ENCODE assay signal across 8 cellular contexts in genomic region chr19:16062789-16063188, GRCh38. TPM values are rescaled to one million over a fixed set of nuclear protein-coding genes. Genes with fewer than 3 reads are reported as not detected.
DNase-seq lines count a peak whose midpoint lies in the region; ATAC-seq, FAIRE-seq and TF ChIP-seq lines count a peak whose summit lies in the region.

No MANE protein-coding gene starts in this region.

- ATAC-seq in T-cell (replicated peaks in 1 of 4) (peak; percentile 41 to 74 (median 49)), HG03439 (IDR thresholded peaks at IDR 0.05; ENCODE audit: unreplicated experiment) (no peak), HG03432 (IDR thresholded peaks at IDR 0.05; ENCODE audit: unreplicated experiment) (no peak)

- intact Hi-C loops in kidney (cut with DNase I): no loop called here

- no peak overlapping the region for H3K27ac Mint-ChIP-seq in T-cell

- peaks cover 3% of the 10 kb centered on the region in 2 donors for H3K27me3 Mint-ChIP-seq in T-cell

- CTCF ChIA-PET in BJ (lab: Yijun Ruan, JAX) (interaction anchor here (0.7 to 5.3 kb wide), 10 partner anchors 10 to 123 kb away, joined by 3 to 48 read pairs (median 3); partner anchors contain the start of gene TPM4), HEK293 (lab: Yijun Ruan, JAX) (interaction anchor here (0.6 to 5.8 kb wide), 19 partner anchors 10 to 898 kb away, joined by 3 to 44 read pairs (median 4); partner anchors contain the start of genes FAM32A and TPM4), T-cell (lab: Charles Lee) (interaction anchor here (0.6 to 1.8 kb wide), 10 partner anchors 11 to 354 kb away, joined by 3 to 15 read pairs (median 4); partner anchors contain the start of gene TPM4 (in 1 of the 2))

- H3K36me3 ChIP-seq in BJ (ENCODE audit: control insufficient read depth, insufficient read depth, low read length) (no peaks in the 10 kb centered on the region), HEK293 (ENCODE audit: control insufficient read depth in 2 of 2, insufficient read depth in 1 of 2, low read length in 2 of 2) (no peaks in the 10 kb centered on the region), kidney (ENCODE audit: control insufficient read depth in 1 of 2, insufficient read depth in 2 of 2, low read length in 2 of 2) (no peaks in the 10 kb centered on the region)

- no peak overlapping the region for H3K4me3 Mint-ChIP-seq in T-cell

- TF ChIP-seq CTCF in BJ (IDR thresholded peaks at IDR 0.05; ENCODE audit: insufficient read depth, low read depth, low read length) (peak; percentile 94), HEK293 (tag by site-specific recombination; IDR thresholded peaks at IDR 0.05) (peak; percentile 40; the same call in 1 of the 2 replicates), kidney (IDR thresholded peaks at IDR 0.05; ENCODE audit: borderline replicate concordance, extremely low read depth, insufficient read depth) (peak; percentile 61)

- no peak overlapping the region for H3K9ac ChIP-seq in kidney (ENCODE audit: low read length in 2 of 2)

- DNase-seq in BJ (ENCODE audit: low read depth) (no peak), T-cell (peak in 32 of 34 experiments; percentile 24 to 74 (median 62)), amniotic epithelial cell (ENCODE audit: low read depth) (peak; percentile 34), kidney (no peak)
- DNase-seq in stimulated activated CD8-positive, alpha-beta memory T cell treated with anti-CD3 and anti-CD28 coated beads, Interleukin-15, amount 100 ng/mL, for 1 hour (ENCODE audit: low read depth): peak; percentile 43

- POLR2A ChIA-PET in BJ (lab: Charles Lee): interaction anchor here (0.5 kb wide), 1 partner anchor 21 kb away, joined by 4 read pairs; no protein-coding TSS in a partner anchor
- POLR2A ChIA-PET in HEK293 (lab: Yijun Ruan, JAX): no interaction called here
- POLR2A ChIA-PET in T-cell (lab: Charles Lee): no interaction called here

- no peak overlapping the region for H3K27ac ChIP-seq in HEK293 (ENCODE audit: extremely low read depth, low read depth, low read length)
- H3K27ac ChIP-seq in kidney (ENCODE audit: low read depth in 2 of 2, low read length in 2 of 2): no peak overlapping the region

- no peak for FAIRE-seq in kidney (lab: Jason Lieb, UNC)

- H3K4me1 ChIP-seq in HEK293 (ENCODE audit: control insufficient read depth, insufficient read depth, low read length) (no peaks in the 10 kb centered on the region), kidney (ENCODE audit: control insufficient read depth in 1 of 2, insufficient read depth in 1 of 2, low read depth in 1 of 2, low read length in 2 of 2) (no peaks in the 10 kb centered on the region)

- H3K9me3 ChIP-seq in HEK293 (ENCODE audit: control insufficient read depth, insufficient read depth, low read depth, low read length): no peaks in the 10 kb centered on the region
- peaks cover 0 to 9% of the 10 kb centered on the region in 2 donors for H3K9me3 ChIP-seq in kidney (ENCODE audit: control insufficient read depth in 1 of 2, low read length in 2 of 2)

- no peaks in the 10 kb centered on the region for H3K9me3 Mint-ChIP-seq in T-cell

- H3K4me1 Mint-ChIP-seq in T-cell: peaks cover 16 to 32% (median 18%) of the 10 kb centered on the region in 3 donors

- no peaks in the 10 kb centered on the region for H3K27me3 ChIP-seq in BJ (ENCODE audit: control insufficient read depth, insufficient read depth, low read length)

- H3K36me3 Mint-ChIP-seq in T-cell: no peaks in the 10 kb centered on the region

- H3K4me3 ChIP-seq in BJ (ENCODE audit: low read depth, low read length) (no peak overlapping the region), HEK293 (ENCODE audit: low read depth, low read length) (no peak overlapping the region), kidney (ENCODE audit: low read length in 2 of 2) (no peak overlapping the region)

TF ChIP-seq in HEK293, 187 proteins besides CTCF, POLR2A, EP300 and RAD21:
- TF ChIP-seq SP7 (tag by site-specific recombination; IDR thresholded peaks at IDR 0.05) (no peak), ZNF629 (tag by site-specific recombination; IDR thresholded peaks at IDR 0.05) (no peak), ZNF610 (tag by site-specific recombination; IDR thresholded peaks at IDR 0.05; ENCODE audit: borderline replicate concordance) (peak; percentile 25; the same call in 1 of the 2 replicates), ZNF37A (tag by site-specific recombination; IDR thresholded peaks at IDR 0.05) (peak; percentile 100), WT1 (tag by site-specific recombination; IDR thresholded peaks at IDR 0.05) (no peak), ZNF560 (tag by site-specific recombination; IDR thresholded peaks at IDR 0.05; ENCODE audit: borderline replicate concordance) (no peak)

RNA-seq across cellular contexts. Expression of gene TPM4, which starts 13.5 kb away (rescaled TPM):
- polyA plus RNA-seq in BJ (2011; rRNA removed) (942 and 1,247 TPM in 2 replicates), kidney (ENCODE audit: insufficient read depth, low read depth, low replicate concordance) (132 TPM)
- polyA minus RNA-seq in BJ (2011; rRNA and poly(A)+ RNA removed): 243 and 338 TPM in 2 replicates
- total RNA-seq in T-cell (100 to 1,000 TPM in 2 of 5 donors, 10 to 100 TPM in 3; 83.6 to 189 (median 99.5) TPM), kidney (273 TPM)

RNA-seq across cellular contexts. Expression of gene RAB8A, which starts 48.9 kb away (rescaled TPM):
- polyA plus RNA-seq in BJ (2011; rRNA removed) (78.6 and 106 TPM in 2 replicates), kidney (ENCODE audit: insufficient read depth, low read depth, low replicate concordance) (38.5 TPM)
- 68.7 and 102 TPM in 2 replicates for polyA minus RNA-seq in BJ (2011; rRNA and poly(A)+ RNA removed)
- total RNA-seq in T-cell (10 to 100 TPM; 67.0 to 84.5 (median 71.7) TPM), kidney (75.6 TPM)

Comparison
In these comparisons a context has a peak if more than half of its experiments do, and no peak if none do; other contexts are left out.
1. DNase-seq: peak in T-cell (32 of 34), amniotic epithelial cell (single experiment) and stimulated activated CD8-positive, alpha-beta memory T cell treated with anti-CD3 and anti-CD28 coated beads, Interleukin-15, amount 100 ng/mL, for 1 hour (single experiment); none in BJ (single experiment) and kidney (single experiment).
2. CTCF ChIP-seq: peak in every context shown above with its lines; median percentile 94 in BJ; 61 in kidney; 40 in HEK293.
3. ATAC-seq: peak in T-cell (4 of 4); none in HG03439 (single experiment) and HG03432 (single experiment).